Comparison of ENCODE assay signal across 8 cellular contexts in the genomic region with DNA sequence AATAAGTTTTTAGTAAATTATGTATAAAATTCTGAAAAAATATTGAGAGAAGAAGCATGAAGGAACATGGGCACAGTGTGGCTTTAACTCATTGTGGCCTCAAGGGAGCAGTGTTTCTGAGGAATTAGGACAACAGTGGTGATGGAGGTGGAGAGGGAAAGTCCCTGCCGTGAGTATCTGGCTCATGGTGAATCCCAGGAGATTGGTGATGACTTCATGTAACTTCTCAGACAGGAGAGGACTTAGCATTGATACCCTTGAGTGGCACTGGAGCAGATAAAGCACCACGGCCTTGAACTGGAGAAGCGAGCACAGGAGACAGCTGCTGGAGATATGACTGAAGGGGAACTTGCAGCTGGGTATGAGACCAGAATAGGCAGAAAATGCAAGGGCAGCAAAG. TPM values are rescaled to one million over a fixed set of nuclear protein-coding genes. Genes with fewer than 3 reads are reported as not detected.
DNase-seq lines count a peak whose midpoint lies in the region; ATAC-seq, FAIRE-seq and TF ChIP-seq lines count a peak whose summit lies in the region.

No MANE protein-coding gene starts in this region.

- H3K4me3 ChIP-seq in HAP-1 (no peak overlapping the region), LNCaP clone FGC (ENCODE audit: low read depth, low read length) (no peak overlapping the region), lower lobe of right lung (no peak overlapping the region), lower leg skin (ENCODE audit: low read depth, poor library complexity, severe bottlenecking) (no peak overlapping the region)

- H3K9me3 Mint-ChIP-seq in immature natural killer cell = peaks cover 3 to 31% (median 10%) of the 10 kb centered on the region in 6 donors

- H3K4me1 ChIP-seq in HAP-1 = no peaks in the 10 kb centered on the region
- H3K4me1 ChIP-seq in lower lobe of right lung = no peaks in the 10 kb centered on the region

- H3K9me3 ChIP-seq in HAP-1 = no peaks in the 10 kb centered on the region
- H3K9me3 ChIP-seq in lower lobe of right lung = no peaks in the 10 kb centered on the region

- peak; percentile 82 for FAIRE-seq in TTC549 (lab: Jason Lieb, UNC)

- no peak overlapping the region for H3K4me3 Mint-ChIP-seq in immature natural killer cell

- H3K36me3 ChIP-seq in HAP-1 (replicated peaks) (no peaks in the 10 kb centered on the region), lower lobe of right lung (no peaks in the 10 kb centered on the region)

- H3K27ac Mint-ChIP-seq in immature natural killer cell = no peak overlapping the region

- in situ Hi-C loops in HAP-1 (cut with MboI; ENCODE audit: low sequenced_read_pairs) = no loop called here

- no peaks in the 10 kb centered on the region for H3K4me1 Mint-ChIP-seq in immature natural killer cell

- intact Hi-C loops in lower lobe of right lung (cut with DNase I) = no loop called here
- intact Hi-C loops in lower leg skin (cut with DNase I; ENCODE audit: low total_unique reads) = no loop called here

- 0 out of 2 replicates have a peak, but pooled peaks cover 4% of the 10 kb centered on the region for H3K27me3 ChIP-seq in HAP-1 (ENCODE audit: low read depth)
- no peaks in the 10 kb centered on the region for H3K27me3 ChIP-seq in lower lobe of right lung (ENCODE audit: low read depth)

- peak; percentile 25 to 32 for DNase-seq in HAP-1 (ENCODE audit: low spot score in 2 of 2)
- peak; percentile 13 for DNase-seq in LNCaP clone FGC (ENCODE audit: low read depth)
- DNase-seq in lower lobe of right lung = no peak
- DNase-seq in immature natural killer cell = no peak
- DNase-seq in lower leg skin (ENCODE audit: low spot score in 2 of 2) = no peak
- DNase-seq in NCI-H1105 (lab: John Stamatoyannopoulos, UW) = no peak

- H3K36me3 Mint-ChIP-seq in immature natural killer cell = no peaks in the 10 kb centered on the region

- 49 to 54% methylated on average over 3 of the region's 3 CpGs for WGBS in lower leg skin, 2 donors

- no peak overlapping the region for H3K27ac ChIP-seq in lower lobe of right lung

- ATAC-seq in GM18502 (IDR thresholded peaks at IDR 0.05; ENCODE audit: poor library complexity, unreplicated experiment) (peak; percentile 94), lower lobe of right lung (no peak)

- no peaks in the 10 kb centered on the region for H3K27me3 Mint-ChIP-seq in immature natural killer cell (ENCODE audit: low read depth in 3 of 3)

- no peak for TF ChIP-seq POLR2A in lower leg skin (IDR thresholded peaks at IDR 0.05)

- TF ChIP-seq CTCF in LNCaP clone FGC (IDR thresholded peaks at IDR 0.05; ENCODE audit: control insufficient read depth, extremely low read depth, insufficient read depth) (peak; percentile 66), lower lobe of right lung (IDR thresholded peaks at IDR 0.05) (peak; percentile 8), lower leg skin (IDR thresholded peaks at IDR 0.05) (no peak)

RNA-seq across cellular contexts. Expression of a gene that starts 35.0 kb away (rescaled TPM):
- total RNA-seq in lower lobe of right lung (0.09 TPM), lower leg skin (1 to 10 TPM in 2 of 4 donors, under 1 TPM in 2; 0.80 to 1.6 (median 1.0) TPM)
- not detected for polyA plus RNA-seq in immature natural killer cell

Comparison
In these comparisons a context has a peak if more than half of its experiments do, and no peak if none do; other contexts are left out.
1. DNase-seq: peak in HAP-1 (2 of 2) and LNCaP clone FGC (single experiment); none in lower lobe of right lung (single experiment), immature natural killer cell (0 of 3), lower leg skin (0 of 2) and NCI-H1105 (single experiment).
2. CTCF ChIP-seq: peak in LNCaP clone FGC (single experiment) and lower lobe of right lung (single experiment); none in lower leg skin (0 of 3).